8 cellular contexts compared by ENCODE assay signal in genomic region chr12:110744176-110744575, GRCh38. TPM values are rescaled to one million over a fixed set of nuclear protein-coding genes. Genes with fewer than 3 reads are reported as not detected.
DNase-seq lines count a peak whose midpoint lies in the region; ATAC-seq and TF ChIP-seq lines count a peak whose summit lies in the region.

No MANE protein-coding gene starts in this region.

- H3K27me3 ChIP-seq in MG63, result no peaks in the 10 kb centered on the region

- ATAC-seq in GM18511 (IDR thresholded peaks at IDR 0.05; ENCODE audit: unreplicated experiment) (no peak), GM18861 (IDR thresholded peaks at IDR 0.05; ENCODE audit: unreplicated experiment) (no peak)

- H3K9me3 ChIP-seq in MG63, result no peaks in the 10 kb centered on the region

- H3K36me3 ChIP-seq in MG63, result peaks cover 19% of the 10 kb centered on the region

- peak overlapping the region; percentile 97 for H3K4me3 ChIP-seq in MG63

- DNase-seq in AG08396 (ENCODE audit: low spot score), result peak; percentile 76
- DNase-seq in MG63, result peak; percentile 86
- DNase-seq in dermis blood vessel endothelial cell, result peak; percentile 47
- peak; percentile 50 for DNase-seq in myocyte (ENCODE audit: low read depth)
- DNase-seq in OCI-M1 (lab: John Stamatoyannopoulos, UW), result no peak
- DNase-seq in GM10266 (ENCODE audit: extremely low spot score), result no peak

- TF ChIP-seq CTCF in GM10266 (IDR thresholded peaks at IDR 0.05; ENCODE audit: control insufficient read depth, insufficient read depth, low read depth, missing control alignments), result no peak

RNA-seq across cellular contexts. Expression of gene PPP1CC, which starts 1.5 kb away (rescaled TPM):
- 118 and 155 TPM in 2 replicates for total RNA-seq in MG63 (2014; rRNA removed; shearing (Covaris generic); ENCODE audit: low replicate concordance)
- total RNA-seq in dermis blood vessel endothelial cell, result 113 and 153 TPM in 2 replicates
- 104 and 120 TPM in 2 replicates for total RNA-seq in myocyte
- 51.6 TPM for polyA plus RNA-seq in myocyte (2012)

RNA-seq across cellular contexts. Expression of gene HVCN1, which starts 55.3 kb away (rescaled TPM):
- total RNA-seq in MG63 (2014; rRNA removed; shearing (Covaris generic); ENCODE audit: low replicate concordance), result not detected in 2 replicates
- 5.0 and 6.1 TPM in 2 replicates for total RNA-seq in dermis blood vessel endothelial cell
- 3.2 and 3.9 TPM in 2 replicates for total RNA-seq in myocyte
- 2.7 TPM for polyA plus RNA-seq in myocyte (2012)

Comparison
In these comparisons a context has a peak if more than half of its experiments do, and no peak if none do; other contexts are left out.
1. DNase-seq: peak in AG08396 (single experiment), MG63 (single experiment), dermis blood vessel endothelial cell (single experiment) and myocyte (single experiment); none in OCI-M1 (single experiment) and GM10266 (single experiment).